ENCODE assay signal across 8 cellular contexts in genomic region chr20:57393321-57394086, GRCh38. TPM values are rescaled to one million over a fixed set of nuclear protein-coding genes. Genes with fewer than 3 reads are reported as not detected.
DNase-seq lines count a peak whose midpoint lies in the region; TF ChIP-seq lines count a peak whose summit lies in the region.

No MANE protein-coding gene starts in this region.

- H3K4me1 Mint-ChIP-seq in CD14-positive monocyte = peaks cover 76% of the 10 kb centered on the region
- H3K4me1 Mint-ChIP-seq in activated naive CD8-positive, alpha-beta T cell (ENCODE audit: low read depth) = peaks cover 66% of the 10 kb centered on the region

- H3K4me3 ChIP-seq in HUES64 (ENCODE audit: low read length) (peak overlapping the region; percentile 76; the same call in 1 of the 2 replicates), mononuclear cell (ENCODE audit: low read length) (peak overlapping the region; percentile 71), BE2C (ENCODE audit: low read depth, low read length) (no peak overlapping the region)

- TF ChIP-seq CTCF in CD14-positive monocyte (IDR thresholded peaks at IDR 0.05) (no peak), BE2C (IDR thresholded peaks at IDR 0.05; ENCODE audit: low read depth, low read length) (no peak)

- H3K9me3 Mint-ChIP-seq in CD14-positive monocyte = no peaks in the 10 kb centered on the region
- H3K9me3 Mint-ChIP-seq in activated naive CD8-positive, alpha-beta T cell (ENCODE audit: low read depth) = no peaks in the 10 kb centered on the region

- peaks cover 38% of the 10 kb centered on the region for H3K4me1 ChIP-seq in HUES64 (ENCODE audit: insufficient read depth, low read length)
- peaks cover 82% of the 10 kb centered on the region for H3K4me1 ChIP-seq in mononuclear cell (ENCODE audit: insufficient read depth, low read length)
- H3K4me1 ChIP-seq in BE2C = peaks cover 8% of the 10 kb centered on the region

- H3K36me3 ChIP-seq in HUES64 (ENCODE audit: insufficient read depth, low read length) (peaks cover 46% of the 10 kb centered on the region), BE2C (peaks cover 25% of the 10 kb centered on the region)

- no peak overlapping the region for H3K27ac ChIP-seq in HUES64 (ENCODE audit: low read depth, low read length)

- H3K27me3 Mint-ChIP-seq in CD14-positive monocyte (ENCODE audit: low read depth in 3 of 3) = peaks cover 2 to 8% (median 3%) of the 10 kb centered on the region in 3 donors
- no peaks in the 10 kb centered on the region for H3K27me3 Mint-ChIP-seq in activated naive CD8-positive, alpha-beta T cell

- intact Hi-C loops in CD14-positive monocyte (cut with micrococcal nuclease) = loop anchor here (5.0 to 10.0 kb wide), 2 partner anchors 39 to 81 kb away; no protein-coding TSS in a partner anchor

- H3K9me3 ChIP-seq in HUES64 (ENCODE audit: insufficient read depth, low read depth, low read length) = no peaks in the 10 kb centered on the region
- no peaks in the 10 kb centered on the region for H3K9me3 ChIP-seq in mononuclear cell (ENCODE audit: low read depth, low read length)
- peaks cover 3% of the 10 kb centered on the region; the same call in 1 of the 2 replicates for H3K9me3 ChIP-seq in BE2C

- H3K9ac ChIP-seq in HUES64 (ENCODE audit: low read depth, low read length) = no peak overlapping the region

- peak overlapping the region in 5 of 7 donors; percentile 66 to 92 (median 83) for H3K27ac Mint-ChIP-seq in CD14-positive monocyte
- H3K27ac Mint-ChIP-seq in activated naive CD8-positive, alpha-beta T cell = peak overlapping the region; percentile 99

- DNase-seq in CD14-positive monocyte (ENCODE audit: low spot score) (no peak), BE2C (no peak), NCI-H524 (lab: John Stamatoyannopoulos, UW) (no peak), H4 (ENCODE audit: low spot score) (no peak)
- DNase-seq in effector CD4-positive, alpha-beta T cell = no peak

- H3K4me3 Mint-ChIP-seq in CD14-positive monocyte = peak overlapping the region; percentile 90 to 93
- peak overlapping the region; percentile 98 for H3K4me3 Mint-ChIP-seq in activated naive CD8-positive, alpha-beta T cell

- WGBS in HUES64 = 90% methylated on average over 12 of the region's 14 CpGs

- H3K36me3 Mint-ChIP-seq in CD14-positive monocyte = peaks cover 52 to 53% of the 10 kb centered on the region in 2 donors
- H3K36me3 Mint-ChIP-seq in activated naive CD8-positive, alpha-beta T cell = peaks cover 15% of the 10 kb centered on the region

- H3K27me3 ChIP-seq in HUES64 (ENCODE audit: insufficient read depth, low read length) = peaks cover 12% of the 10 kb centered on the region
- no peaks in the 10 kb centered on the region for H3K27me3 ChIP-seq in mononuclear cell (ENCODE audit: insufficient read depth, low read length)
- H3K27me3 ChIP-seq in BE2C = no peaks in the 10 kb centered on the region

RNA-seq across cellular contexts. Expression of gene RBM38, which starts 2.3 kb away (rescaled TPM):
- polyA plus RNA-seq in CD14-positive monocyte = 10 to 100 TPM in 1 of 2 donors, 1 to 10 TPM in 1; 7.5 to 17.8 TPM
- polyA plus RNA-seq in HUES64 (2013, experiment 1 of 2) = 64.6 TPM
- polyA plus RNA-seq in HUES64 (2013, experiment 2 of 2) = 63.0 TPM
- 242 TPM for total RNA-seq in mononuclear cell
- 24.9 TPM for polyA plus RNA-seq in BE2C (2012; ENCODE audit: insufficient read depth, insufficient read length, low read depth)
- 7.4 and 12.3 TPM in 2 replicates for total RNA-seq in H4 (2014; rRNA removed; shearing (Covaris generic))

RNA-seq across cellular contexts. Expression of gene RAE1, which starts 42.4 kb away (rescaled TPM):
- polyA plus RNA-seq in CD14-positive monocyte = 10 to 100 TPM; 15.8 to 21.7 TPM
- 41.0 TPM for polyA plus RNA-seq in HUES64 (2013, experiment 1 of 2)
- 40.0 TPM for polyA plus RNA-seq in HUES64 (2013, experiment 2 of 2)
- 37.6 TPM for total RNA-seq in mononuclear cell
- 75.8 TPM for polyA plus RNA-seq in BE2C (2012; ENCODE audit: insufficient read depth, insufficient read length, low read depth)
- total RNA-seq in H4 (2014; rRNA removed; shearing (Covaris generic)) = 51.1 and 57.1 TPM in 2 replicates

Comparison
In these comparisons a context has a peak if more than half of its experiments do, and no peak if none do; other contexts are left out.
1. RNA of gene RBM38, which starts 2.3 kb away (total RNA-seq): 242 TPM in mononuclear cell (single experiment); 7.4 to 12.3 TPM in H4; every median in the first group is over 10 times any median in the second.